8 cellular contexts compared by ENCODE assay signal in genomic region chr22:17084554-17085276, GRCh38. TPM values are rescaled to one million over a fixed set of nuclear protein-coding genes. Genes with fewer than 3 reads are reported as not detected.
DNase-seq lines count a peak whose midpoint lies in the region; ATAC-seq, FAIRE-seq and TF ChIP-seq lines count a peak whose summit lies in the region.

TSS of gene IL17RA (plus strand) at chr22:17085000. CDS start at chr22:17085092, 92 bp downstream.

- H3K27ac ChIP-seq in right cardiac atrium (ENCODE audit: low read length) = peak within 1 kb of the TSS; percentile 55
- H3K27ac ChIP-seq in psoas muscle = peak within 1 kb of the TSS; percentile 58
- peak within 1 kb of the TSS; percentile 91 for H3K27ac ChIP-seq in urinary bladder (ENCODE audit: low read depth)

- ATAC-seq in HG02759 (IDR thresholded peaks at IDR 0.05; ENCODE audit: unreplicated experiment) = peak; percentile 94
- ATAC-seq in right cardiac atrium = peak; percentile 99
- ATAC-seq in psoas muscle = peak; percentile 82 to 93 (median 92)

- peak; percentile 58; the same call in 1 of the 2 replicates for TF ChIP-seq POLR2A in GM12891 (IDR thresholded peaks at IDR 0.05; ENCODE audit: low read depth, low read length)

- H3K27me3 ChIP-seq in right cardiac atrium (ENCODE audit: control insufficient read depth, insufficient read depth) (no peaks in the 10 kb centered on the region), psoas muscle (ENCODE audit: insufficient read depth in 3 of 3, low read length in 2 of 3) (peaks cover 0 to 26% (median 11%) of the 10 kb centered on the region in 3 donors)

- H3K4me3 ChIP-seq in right cardiac atrium (ENCODE audit: low read length) (peak within 1 kb of the TSS; percentile 80), psoas muscle (peak within 1 kb of the TSS; percentile 82), urinary bladder (ENCODE audit: low read depth, low read length) (peak within 1 kb of the TSS; percentile 98)

- peak; percentile 96 for FAIRE-seq in GM12891 (lab: Jason Lieb, UNC)

- no peaks in the 10 kb centered on the region for H3K9me3 ChIP-seq in right cardiac atrium (ENCODE audit: control insufficient read depth, low read length)
- no peaks in the 10 kb centered on the region for H3K9me3 ChIP-seq in psoas muscle

- WGBS in right cardiac atrium = under 1% methylated on average over 68 of the region's 68 CpGs
- WGBS in psoas muscle, 3 donors = 1 to 2% (median 1%) methylated on average over 55 to 68 of the region's 68 CpGs
- 2% methylated on average over 68 of the region's 68 CpGs for WGBS in urinary bladder

- DNase-seq in GM12891 (ENCODE audit: insufficient read length, low spot score) = peak; percentile 89
- peak; percentile 91 for DNase-seq in NCI-H1436 (lab: John Stamatoyannopoulos, UW)
- peak in 50 of 58 donors; percentile 14 to 78 (median 50) for DNase-seq in anterior cingulate cortex (lab: John Stamatoyannopoulos, UW)
- DNase-seq in right cardiac atrium = peak; percentile 91 to 97 (median 95)
- peak; percentile 87 to 91 for DNase-seq in psoas muscle

- H3K36me3 ChIP-seq in psoas muscle (ENCODE audit: insufficient read depth in 1 of 2, low read depth in 1 of 2) (no peaks in the 10 kb centered on the region), urinary bladder (ENCODE audit: insufficient read depth) (no peaks in the 10 kb centered on the region)

- intact Hi-C loops in T-helper 1 cell treated with Interleukin-12 subunit alpha and Interleukin-12 subunit beta and Interleukin-4 antibody, amounts not matched to agents 30 ng/mL and 1 ng/mL, for 36 hours (cut with micrococcal nuclease) = loop anchor here (1.0 to 5.0 kb wide), 10 partner anchors 9 to 1068 kb away; partner anchors contain the start of genes PEX26 and USP18
- intact Hi-C loops in right cardiac atrium (cut with DNase I) (loop anchor here in 2 of 4 donors (10.0 kb wide), 2 partner anchors 80 to 420 kb away; no protein-coding TSS in a partner anchor), psoas muscle (cut with DNase I) (no loop called here)

- peaks cover 2% of the 10 kb centered on the region for H3K4me1 ChIP-seq in right cardiac atrium (ENCODE audit: control insufficient read depth, insufficient read depth, low read length)
- H3K4me1 ChIP-seq in psoas muscle = no peaks in the 10 kb centered on the region
- no peaks in the 10 kb centered on the region for H3K4me1 ChIP-seq in urinary bladder (ENCODE audit: insufficient read depth)

- TF ChIP-seq CTCF in psoas muscle (IDR thresholded peaks at IDR 0.05) = no peak

TF ChIP-seq in GM12891, 5 proteins besides CTCF, POLR2A, EP300 and RAD21:
- TF ChIP-seq POU2F2 (IDR thresholded peaks at IDR 0.05; ENCODE audit: low read depth, low read length) = 0 out of 2 replicates have a peak, but pooled peaks have one; percentile 9
- TF ChIP-seq TAF1 (IDR thresholded peaks at IDR 0.05; ENCODE audit: low read depth, low read length) = peak; percentile 71; the same call in 1 of the 2 replicates
- 0 out of 2 replicates have a peak, but pooled peaks have one; percentile 7 for TF ChIP-seq SPI1 (IDR thresholded peaks at IDR 0.05; ENCODE audit: low read depth, low read length)
- TF ChIP-seq PAX5 (IDR thresholded peaks at IDR 0.05; ENCODE audit: insufficient read depth, low read length, severe bottlenecking) = no peak
- peak; percentile 36; the same call in 1 of the 2 replicates for TF ChIP-seq POLR2AphosphoS5 (IDR thresholded peaks at IDR 0.05; ENCODE audit: low read depth, low read length)

RNA-seq across cellular contexts. Expression of gene IL17RA, which starts in this region (rescaled TPM):
- 2.3 TPM for polyA plus RNA-seq in GM12891 (2012; ENCODE audit: low read depth, missing spikeins)
- total RNA-seq in T-helper 1 cell treated with Interleukin-12 subunit alpha and Interleukin-12 subunit beta and Interleukin-4 antibody, amounts not matched to agents 30 ng/mL and 1 ng/mL, for 36 hours = 76.1 and 78.3 TPM in 2 replicates
- total RNA-seq in right cardiac atrium (10 to 100 TPM in 3 of 4 donors, 1 to 10 TPM in 1; 8.7 to 13.4 (median 12.6) TPM), psoas muscle (1 to 10 TPM; 2.9 to 3.7 (median 3.3) TPM), urinary bladder (5.1 TPM)
- polyA plus RNA-seq in right cardiac atrium (4.6 TPM), psoas muscle (1 to 10 TPM in 1 of 3 donors, under 1 TPM in 2; 0.93 to 1.8 (median 0.97) TPM), urinary bladder (9.1 TPM)

Comparison
In these comparisons a context has a peak if more than half of its experiments do, and no peak if none do; other contexts are left out.
1. Peak in every context shown above with its lines: DNase-seq, ATAC-seq, H3K4me3 ChIP-seq and H3K27ac ChIP-seq.